In the genomic region with DNA sequence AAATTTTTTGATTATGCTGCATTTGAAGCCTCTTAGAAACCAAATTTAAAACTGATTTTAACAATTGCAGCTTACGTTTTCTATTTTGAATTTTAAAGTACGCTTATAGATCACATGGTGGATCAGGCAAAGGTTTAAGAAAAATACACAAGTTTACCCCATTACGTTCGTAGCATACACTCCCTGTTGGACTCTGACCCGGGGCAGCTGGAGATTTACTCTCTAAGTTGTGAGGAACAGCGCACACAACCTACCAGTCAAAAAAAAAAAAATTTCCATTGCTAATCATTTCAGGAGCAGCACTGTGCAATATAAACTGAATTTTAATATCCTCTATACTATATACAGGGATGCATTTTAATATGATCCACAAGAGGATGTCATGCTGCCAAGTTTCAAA, we compare ENCODE assay signal across 1 cellular context.
A peak's percentile ranks its signal among the peaks of the same experiment; 100 is the strongest.
TF ChIP-seq lines count a peak whose summit lies in the region.

No MANE protein-coding gene starts in this region.

TF ChIP-seq in HepG2, 621 proteins besides CTCF, POLR2A, EP300 and RAD21:
- peak; percentile 42; the same call in 1 of the 2 replicates for TF ChIP-seq HNF4A (CRISPR knock-in tag; IDR thresholded peaks at IDR 0.05)
- no peak for TF ChIP-seq ZFP36L2 (CRISPR knock-in tag; IDR thresholded peaks at IDR 0.05)
